ENCODE assay signal across 1 cellular context in genomic region chr17:82372063-82372590, GRCh38.
TF ChIP-seq lines count a peak whose summit lies in the region.

No MANE protein-coding gene starts in this region.

TF ChIP-seq in IMR-90, 13 proteins besides CTCF, POLR2A, EP300 and RAD21:
- TF ChIP-seq MAFK (IDR thresholded peaks at IDR 0.05; ENCODE audit: low read depth, low read length) (no peak), FOS (IDR thresholded peaks at IDR 0.05; ENCODE audit: low read depth, low read length) (no peak), MXI1 (IDR thresholded peaks at IDR 0.05; ENCODE audit: borderline replicate concordance, low read depth, low read length) (no peak), CEBPB (IDR thresholded peaks at IDR 0.05; ENCODE audit: low read depth, low read length) (no peak), BHLHE40 (IDR thresholded peaks at IDR 0.05; ENCODE audit: low read depth, low read length) (no peak), RCOR1 (IDR thresholded peaks at IDR 0.05; ENCODE audit: insufficient replicate concordance, low read length) (no peak), CHD1 (IDR thresholded peaks at IDR 0.05; ENCODE audit: low read depth, low read length) (no peak), RFX5 (IDR thresholded peaks at IDR 0.05; ENCODE audit: low read depth, low read length) (no peak), SMC3 (IDR thresholded peaks at IDR 0.05; ENCODE audit: low read depth, low read length) (no peak), MAZ (IDR thresholded peaks at IDR 0.05; ENCODE audit: borderline replicate concordance, low read depth, low read length) (no peak), NFE2L2 (IDR thresholded peaks at IDR 0.05; ENCODE audit: low read depth, low read length) (no peak)
- TF ChIP-seq, protein P1, sequence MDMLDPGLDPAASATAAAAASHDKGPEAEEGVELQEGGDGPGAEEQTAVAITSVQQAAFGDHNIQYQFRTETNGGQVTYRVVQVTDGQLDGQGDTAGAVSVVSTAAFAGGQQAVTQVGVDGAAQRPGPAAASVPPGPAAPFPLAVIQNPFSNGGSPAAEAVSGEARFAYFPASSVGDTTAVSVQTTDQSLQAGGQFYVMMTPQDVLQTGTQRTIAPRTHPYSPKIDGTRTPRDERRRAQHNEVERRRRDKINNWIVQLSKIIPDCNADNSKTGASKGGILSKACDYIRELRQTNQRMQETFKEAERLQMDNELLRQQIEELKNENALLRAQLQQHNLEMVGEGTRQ (IDR thresholded peaks at IDR 0.05; ENCODE audit: low read depth, low read length), result no peak
- TF ChIP-seq, protein P2, sequence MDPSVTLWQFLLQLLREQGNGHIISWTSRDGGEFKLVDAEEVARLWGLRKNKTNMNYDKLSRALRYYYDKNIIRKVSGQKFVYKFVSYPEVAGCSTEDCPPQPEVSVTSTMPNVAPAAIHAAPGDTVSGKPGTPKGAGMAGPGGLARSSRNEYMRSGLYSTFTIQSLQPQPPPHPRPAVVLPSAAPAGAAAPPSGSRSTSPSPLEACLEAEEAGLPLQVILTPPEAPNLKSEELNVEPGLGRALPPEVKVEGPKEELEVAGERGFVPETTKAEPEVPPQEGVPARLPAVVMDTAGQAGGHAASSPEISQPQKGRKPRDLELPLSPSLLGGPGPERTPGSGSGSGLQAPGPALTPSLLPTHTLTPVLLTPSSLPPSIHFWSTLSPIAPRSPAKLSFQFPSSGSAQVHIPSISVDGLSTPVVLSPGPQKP (IDR thresholded peaks at IDR 0.05; ENCODE audit: borderline replicate concordance, low read depth, low read length), result no peak
